19 cellular contexts compared by ENCODE assay signal in the genomic region with DNA sequence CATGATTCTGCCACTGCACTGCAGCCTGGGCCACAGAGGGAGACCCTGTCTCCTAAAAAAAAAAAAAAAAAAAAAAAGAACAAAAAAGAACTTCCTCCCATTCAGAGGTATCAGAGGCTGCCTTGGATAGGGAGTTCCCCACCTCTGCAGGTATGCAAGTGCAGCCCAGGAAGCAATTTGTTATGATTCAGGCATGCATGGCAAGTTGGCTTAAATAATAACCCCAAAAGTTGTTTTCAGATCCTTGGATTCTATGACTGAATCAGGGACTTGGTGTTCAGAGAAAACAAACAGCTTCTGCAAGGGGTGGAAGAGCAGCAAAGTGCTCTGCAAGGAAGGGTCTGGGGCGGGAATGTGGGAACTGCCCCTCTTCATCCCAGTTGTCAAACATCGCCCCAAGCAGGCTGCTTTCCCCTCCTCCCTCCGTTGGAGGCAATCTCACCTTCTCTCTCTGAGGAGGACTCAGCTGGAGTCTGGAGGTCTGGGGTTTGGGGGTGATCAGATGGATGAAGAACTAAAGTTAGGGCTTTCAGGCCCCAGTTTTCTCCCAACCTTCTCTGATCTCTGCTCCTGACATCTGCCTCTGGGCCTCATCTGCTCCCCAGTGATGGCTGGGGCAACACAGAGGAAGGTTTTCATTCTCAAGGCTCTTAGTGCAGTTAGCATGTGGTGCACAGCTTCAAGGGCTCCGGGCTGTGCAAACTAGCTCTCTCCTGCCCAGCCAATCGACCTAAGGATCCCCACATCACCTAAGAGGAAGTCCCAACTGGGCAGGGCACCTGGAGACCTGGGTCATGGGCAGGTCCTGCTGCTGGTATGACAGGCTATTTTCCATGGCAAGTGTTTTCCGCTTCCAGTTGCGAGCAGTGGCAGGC. TPM values are rescaled to one million over a fixed set of nuclear protein-coding genes. Genes with fewer than 3 reads are reported as not detected.
DNase-seq lines count a peak whose midpoint lies in the region; ATAC-seq, FAIRE-seq and TF ChIP-seq lines count a peak whose summit lies in the region.
"Had no signal": no experiment of that assay in that cellular context is flagged by ENCODE, and none has a peak within 500 bp of the region (broad histone marks: within the 10 kb centered on the region; RNA-seq: fewer than 3 reads in every experiment).

No MANE protein-coding gene starts in this region.

- no peaks in the 10 kb centered on the region for H4K20me1 ChIP-seq in HepG2 (ENCODE audit: insufficient read depth, low read length)

- peak overlapping the region; percentile 42 for H3K27ac Mint-ChIP-seq in activated B cell treated with CpG ODN at 0.5 μM for 24 hours
- no peak overlapping the region for H3K27ac Mint-ChIP-seq in type B pancreatic cell

- H3K4me1 Mint-ChIP-seq in activated B cell treated with CpG ODN at 0.5 μM for 24 hours (peaks cover 24% of the 10 kb centered on the region), type B pancreatic cell (ENCODE audit: unreplicated experiment) (peaks cover 4% of the 10 kb centered on the region)

- WGBS in HepG2 (ENCODE audit: low lambda C conversion rate): 30% methylated on average over 7 of the region's 7 CpGs

- no peak for TF ChIP-seq POLR2A in HepG2 (IDR thresholded peaks at IDR 0.05; ENCODE audit: insufficient read depth in 1 of 2, low read depth in 2 of 2, low read length in 2 of 2)

- TF ChIP-seq CTCF in activated B cell treated with CpG ODN at 0.5 μM for 24 hours (IDR thresholded peaks at IDR 0.05) (no peak), HepG2 (CRISPR knock-in tag; IDR thresholded peaks at IDR 0.05) (no peak), type B pancreatic cell (conservative IDR thresholded peaks at IDR 0.05) (no peak)

- POLR2A ChIA-PET in activated B cell treated with CpG ODN at 0.5 μM for 24 hours (lab: Charles Lee) (interaction anchor here (0.6 to 2.2 kb wide), 6 partner anchors 13 to 299 kb away, joined by 3 to 7 read pairs (median 4); partner anchors contain the start of genes LDAH and RHOB), HepG2 (lab: Yijun Ruan, JAX) (interaction anchor here (1.2 to 8.5 kb wide), 2 partner anchors 12 to 13 kb away, joined by 5 to 216 read pairs; partner anchors contain the start of gene HS1BP3)

- H3K36me3 Mint-ChIP-seq in activated B cell treated with CpG ODN at 0.5 μM for 24 hours (ENCODE audit: low read depth) (no peaks in the 10 kb centered on the region), type B pancreatic cell (no peaks in the 10 kb centered on the region)

- peak; percentile 17 for DNase-seq in activated CD4-positive, CD25-positive, alpha-beta regulatory T cell treated with anti-CD3 and anti-CD28 coated beads, Interleukin-2, amount 50 U/mL, for 72 hours
- no peak for DNase-seq in activated CD4-positive, CD25-positive, alpha-beta regulatory T cell (lab: John Stamatoyannopoulos, UW)
- no peak for DNase-seq in activated B cell treated with CpG ODN at 0.5 μM for 24 hours
- no peak for DNase-seq in HepG2 (ENCODE audit: low spot score)
- no peak for DNase-seq in type B pancreatic cell (ENCODE audit: extremely low spot score, unreplicated experiment)
- no peak for DNase-seq in DMS114 treated with DMSO at 0.1 percent for 48 hours (lab: John Stamatoyannopoulos, UW; ENCODE audit: unreplicated experiment)
- DNase-seq in NCI-H2107 treated with DMSO at 0.1 percent for 48 hours (lab: John Stamatoyannopoulos, UW; ENCODE audit: unreplicated experiment): no peak
- no peak for DNase-seq in iPS-NIHi11 (ENCODE audit: low spot score)
- DNase-seq: C1 segment of cervical spinal cord, DMS153, EL, MG63, NCI-H1105, NCI-H1694 treated with DMSO at 0.1 percent for 48 hours, NCI-H2171, NCI-H510A treated with DMSO at 0.1 percent for 48 hours had no signal

- BruUV-seq in HepG2 (replicated peaks; lab: Mats Ljungman, UMichigan): no TSS peak

- TF ChIP-seq EP300 in HepG2 (IDR thresholded peaks at IDR 0.05; ENCODE audit: low read depth in 2 of 2, low read length in 2 of 2) (no peak), HepG2 (CRISPR knock-in tag; IDR thresholded peaks at IDR 0.05; ENCODE audit: borderline replicate concordance) (no peak)

- in situ Hi-C loops in HepG2 (cut with HindIII; ENCODE audit: extremely low pct_ligation_motif_present, low pct_unique_long_range_greater_than_20kb): loop anchor here (10.0 to 25.0 kb wide), 2 partner anchors 299 to 501 kb away; no protein-coding TSS in a partner anchor

- CTCF ChIA-PET in activated B cell treated with CpG ODN at 0.5 μM for 24 hours (lab: Charles Lee): interaction anchor here (0.8 to 6.1 kb wide), 5 partner anchors 9 to 300 kb away, joined by 4 to 251 read pairs (median 36); partner anchors contain the start of gene HS1BP3
- CTCF ChIA-PET in HepG2 (lab: Yijun Ruan, JAX; ENCODE audit: low intra/inter-chr PET ratio, low total read pairs): interaction anchor here (0.9 to 3.2 kb wide), 2 partner anchors 13 kb away, joined by 6 to 61 read pairs; no protein-coding TSS in a partner anchor

- intact Hi-C loops in activated B cell treated with CpG ODN at 0.5 μM for 24 hours (cut with micrococcal nuclease) (no loop called here), HepG2 (cut with micrococcal nuclease; ENCODE audit: unreplicated experiment) (loop anchor here (5.0 to 10.0 kb wide), 2 partner anchors 504 to 651 kb away; no protein-coding TSS in a partner anchor)

- H3K36me3 ChIP-seq in HepG2 (replicated peaks in 1 of 2; ENCODE audit: control insufficient read depth in 1 of 2, insufficient read depth in 2 of 2, low read length in 2 of 2): no peaks in the 10 kb centered on the region
- H3K36me3 ChIP-seq: MG63, SJSA1 had no signal

- H2AFZ ChIP-seq in HepG2 (ENCODE audit: low read length): no peak overlapping the region

- H3K4me3 ChIP-seq in HepG2 (replicated peaks in 1 of 3; ENCODE audit: insufficient read depth in 1 of 3, low read depth in 2 of 3, low read length in 3 of 3): no peak overlapping the region
- H3K4me3 ChIP-seq: MG63, SJSA1 had no signal

- peaks cover 9% of the 10 kb centered on the region for H3K79me2 ChIP-seq in HepG2 (ENCODE audit: insufficient read depth, low read length)

- no peak overlapping the region for H3K27ac ChIP-seq in HepG2 (ENCODE audit: extremely low read length, insufficient read depth, low read length)
- H3K27ac ChIP-seq: HL-60, KMS-11, SJSA1 had no signal

- peaks cover 18% of the 10 kb centered on the region for H3K27me3 Mint-ChIP-seq in activated B cell treated with CpG ODN at 0.5 μM for 24 hours
- H3K27me3 Mint-ChIP-seq in type B pancreatic cell: peaks cover 93% of the 10 kb centered on the region

- peaks cover 20 to 52% of the 10 kb centered on the region in 2 experiments; a peak in 4 of 5 replicates for H3K27me3 ChIP-seq in HepG2 (ENCODE audit: control insufficient read depth in 1 of 2, insufficient read depth in 2 of 2, low read length in 2 of 2)

- no peak for TF ChIP-seq RAD21 in HepG2 (CRISPR knock-in tag; IDR thresholded peaks at IDR 0.05)

- H3K4me1 ChIP-seq in HepG2 (ENCODE audit: insufficient read depth, low read length): peaks cover 47% of the 10 kb centered on the region

- peak overlapping the region; percentile 1; the same call in 1 of the 2 replicates for H3K4me2 ChIP-seq in HepG2 (ENCODE audit: low read depth, low read length)
- H3K4me2 ChIP-seq: KMS-11 had no signal

- H3K9me3 Mint-ChIP-seq in activated B cell treated with CpG ODN at 0.5 μM for 24 hours (no peaks in the 10 kb centered on the region), type B pancreatic cell (no peaks in the 10 kb centered on the region)

- no peak overlapping the region for H3K9ac ChIP-seq in HepG2 (ENCODE audit: insufficient read depth, low read depth, low read length)
- H3K9ac ChIP-seq: KMS-11 had no signal

- H3K4me3 Mint-ChIP-seq in activated B cell treated with CpG ODN at 0.5 μM for 24 hours: no peak overlapping the region
- peak overlapping the region; percentile 36 for H3K4me3 Mint-ChIP-seq in type B pancreatic cell

- no peak for ATAC-seq in activated B cell treated with CpG ODN at 0.5 μM for 24 hours (ENCODE audit: low read depth)
- no peak for ATAC-seq in HepG2

- H3K9me3 ChIP-seq in HepG2 (ENCODE audit: low read length): no peaks in the 10 kb centered on the region
- H3K9me3 ChIP-seq: MG63, SJSA1 had no signal

- no peak for FAIRE-seq in HepG2 (lab: Jason Lieb, UNC)

RNA-seq across cellular contexts. Expression of gene GDF7, which starts 3.5 kb away (rescaled TPM):
- 5.9 and 6.7 TPM in 2 replicates for total RNA-seq in activated B cell treated with CpG ODN at 0.5 μM for 24 hours
- total RNA-seq in HepG2 (2016; rRNA removed; fragmentation: Illumina TruSeq; extraction: Trizol): 10.2 and 15.0 TPM in 2 replicates
- 1.6 and 1.8 TPM in 2 replicates for total RNA-seq in HepG2 (2016; cell fraction: cytosol; rRNA removed; fragmentation: Illumina TruSeq; extraction: Trizol; ENCODE audit: low read depth)
- total RNA-seq in HepG2 (2016; cell fraction: insoluble cytoplasmic fraction; rRNA removed; fragmentation: Illumina TruSeq; extraction: Trizol): 9.2 and 15.1 TPM in 2 replicates
- 5.3 and 5.6 TPM in 2 replicates for total RNA-seq in HepG2 (2016; cell fraction: membrane; rRNA removed; fragmentation: Illumina TruSeq; extraction: Trizol)
- total RNA-seq in HepG2 (2016; cell fraction: nucleus; rRNA removed; fragmentation: Illumina TruSeq; extraction: Trizol): 16.7 and 18.1 TPM in 2 replicates
- polyA plus RNA-seq in HepG2 (2011; rRNA removed): 1.6 and 3.0 TPM in 2 replicates
- polyA plus RNA-seq in HepG2 (2011; cell fraction: cytosol; rRNA removed): 1.5 and 1.9 TPM in 2 replicates
- 6.3 and 9.6 TPM in 2 replicates for polyA plus RNA-seq in HepG2 (2011; cell fraction: nucleus; rRNA removed)
- polyA plus RNA-seq in HepG2 (2012): 4.5 and 5.8 TPM in 2 replicates
- 0.75 and 0.80 TPM in 2 replicates for polyA plus RNA-seq in HepG2 (2016; cell fraction: cytosol; fragmentation: Illumina TruSeq; extraction: Trizol; ENCODE audit: low read depth)
- polyA plus RNA-seq in HepG2 (2016; cell fraction: insoluble cytoplasmic fraction; fragmentation: Illumina TruSeq; extraction: Trizol; ENCODE audit: low read depth): 5.6 and 5.9 TPM in 2 replicates
- 2.3 and 2.7 TPM in 2 replicates for polyA plus RNA-seq in HepG2 (2016; cell fraction: membrane; fragmentation: Illumina TruSeq; extraction: Trizol; ENCODE audit: low read depth)
- polyA plus RNA-seq in HepG2 (2016; cell fraction: nucleus; fragmentation: Illumina TruSeq; extraction: Trizol; ENCODE audit: insufficient read depth, low read depth): 19.8 and 21.2 TPM in 2 replicates
- polyA minus RNA-seq in HepG2 (2011; rRNA and poly(A)+ RNA removed; ENCODE audit: low replicate concordance): 5.0 TPM in 1 of 2 replicates, not detected in the other
- 2.5 and 4.1 TPM in 2 replicates for polyA minus RNA-seq in HepG2 (2011; cell fraction: cytosol; rRNA and poly(A)+ RNA removed)
- polyA minus RNA-seq in HepG2 (2011; cell fraction: nucleus; rRNA and poly(A)+ RNA removed): 2.4 and 4.5 TPM in 2 replicates
- 0.31 and 24.3 TPM in 2 replicates for total RNA-seq in type B pancreatic cell (ENCODE audit: low replicate concordance)

RNA-seq across cellular contexts. Expression of gene HS1BP3, which starts 12.5 kb away (rescaled TPM):
- total RNA-seq in activated B cell treated with CpG ODN at 0.5 μM for 24 hours (13.0 and 13.1 TPM in 2 replicates), HepG2 (2016; rRNA removed; fragmentation: Illumina TruSeq; extraction: Trizol) (22.0 and 22.8 TPM in 2 replicates), type B pancreatic cell (ENCODE audit: low replicate concordance) (22.1 and 24.3 TPM in 2 replicates)
- 4.7 and 4.9 TPM in 2 replicates for total RNA-seq in HepG2 (2016; cell fraction: cytosol; rRNA removed; fragmentation: Illumina TruSeq; extraction: Trizol; ENCODE audit: low read depth)
- 18.5 and 23.5 TPM in 2 replicates for total RNA-seq in HepG2 (2016; cell fraction: insoluble cytoplasmic fraction; rRNA removed; fragmentation: Illumina TruSeq; extraction: Trizol)
- total RNA-seq in HepG2 (2016; cell fraction: membrane; rRNA removed; fragmentation: Illumina TruSeq; extraction: Trizol): 12.9 and 13.2 TPM in 2 replicates
- total RNA-seq in HepG2 (2016; cell fraction: nucleus; rRNA removed; fragmentation: Illumina TruSeq; extraction: Trizol): 16.8 and 19.0 TPM in 2 replicates
- 15.2 and 17.3 TPM in 2 replicates for polyA plus RNA-seq in HepG2 (2011; rRNA removed)
- polyA plus RNA-seq in HepG2 (2011; cell fraction: cytosol; rRNA removed): 9.2 and 11.9 TPM in 2 replicates
- polyA plus RNA-seq in HepG2 (2011; cell fraction: nucleus; rRNA removed): 20.1 and 23.4 TPM in 2 replicates
- polyA plus RNA-seq in HepG2 (2012): 13.4 and 14.5 TPM in 2 replicates
- polyA plus RNA-seq in HepG2 (2016; cell fraction: cytosol; fragmentation: Illumina TruSeq; extraction: Trizol; ENCODE audit: low read depth): 5.3 and 5.4 TPM in 2 replicates
- 19.1 and 22.3 TPM in 2 replicates for polyA plus RNA-seq in HepG2 (2016; cell fraction: insoluble cytoplasmic fraction; fragmentation: Illumina TruSeq; extraction: Trizol; ENCODE audit: low read depth)
- 8.7 and 10.7 TPM in 2 replicates for polyA plus RNA-seq in HepG2 (2016; cell fraction: membrane; fragmentation: Illumina TruSeq; extraction: Trizol; ENCODE audit: low read depth)
- polyA plus RNA-seq in HepG2 (2016; cell fraction: nucleus; fragmentation: Illumina TruSeq; extraction: Trizol; ENCODE audit: insufficient read depth, low read depth): 19.4 and 22.9 TPM in 2 replicates
- 14.3 and 29.5 TPM in 2 replicates for polyA minus RNA-seq in HepG2 (2011; rRNA and poly(A)+ RNA removed; ENCODE audit: low replicate concordance)
- polyA minus RNA-seq in HepG2 (2011; cell fraction: cytosol; rRNA and poly(A)+ RNA removed): 11.9 and 13.8 TPM in 2 replicates
- polyA minus RNA-seq in HepG2 (2011; cell fraction: nucleus; rRNA and poly(A)+ RNA removed): 28.6 and 28.8 TPM in 2 replicates
